ENCODE assay signal across 1 cellular context in genomic region chr5:146342519-146342881, GRCh38.
TF ChIP-seq lines count a peak whose summit lies in the region.

No MANE protein-coding gene starts in this region.

TF ChIP-seq in H1, 55 proteins besides CTCF, POLR2A, EP300 and RAD21:
- TF ChIP-seq USF2 (IDR thresholded peaks at IDR 0.05; ENCODE audit: low read length) (no peak), CBX8 (IDR thresholded peaks at IDR 0.05; ENCODE audit: borderline replicate concordance, low read depth, low read length) (no peak), SP1 (IDR thresholded peaks at IDR 0.05; ENCODE audit: low read depth, low read length) (no peak), KDM4A (IDR thresholded peaks at IDR 0.05; ENCODE audit: low read depth, low read length, severe bottlenecking) (no peak), RNF2 (IDR thresholded peaks at IDR 0.05; ENCODE audit: borderline replicate concordance, low read depth, low read length, missing control alignments, poor library complexity, severe bottlenecking) (peak; percentile 25), EZH2 (IDR thresholded peaks at IDR 0.05; ENCODE audit: low read depth, low read length, severe bottlenecking) (peak; percentile 97)
